Comparison of ENCODE assay signal across 20 cellular contexts in the genomic region with DNA sequence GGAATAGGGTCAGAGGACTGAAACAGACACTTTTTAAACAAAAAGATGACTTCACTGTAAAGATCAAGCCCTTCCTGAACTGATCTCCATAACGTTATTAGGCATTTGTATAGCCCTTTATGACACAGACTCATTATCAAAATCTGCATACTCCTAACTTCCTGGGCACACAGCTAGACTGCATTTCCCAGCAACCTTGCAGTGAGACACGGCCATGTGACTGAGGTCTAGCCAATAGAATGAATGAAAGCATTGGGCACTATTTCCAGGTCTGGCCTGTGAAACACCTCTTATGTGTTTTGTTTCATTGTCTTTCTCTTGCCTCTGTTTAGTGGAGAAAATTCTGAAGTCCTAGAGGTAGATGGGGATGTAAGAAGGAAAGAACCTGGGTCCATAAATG.
DNase-seq lines count a peak whose midpoint lies in the region; ATAC-seq and TF ChIP-seq lines count a peak whose summit lies in the region.
"Had no signal": no experiment of that assay in that cellular context is flagged by ENCODE, and none has a peak within 500 bp of the region (broad histone marks: within the 10 kb centered on the region; RNA-seq: fewer than 3 reads in every experiment).

No MANE protein-coding gene starts in this region.

- TF ChIP-seq CTCF in ascending aorta (IDR thresholded peaks at IDR 0.05): no peak
- TF ChIP-seq CTCF in GM13977 (IDR thresholded peaks at IDR 0.05; ENCODE audit: extremely low read depth, insufficient read depth, missing control alignments): no peak

- H3K36me3 ChIP-seq in ascending aorta (no peaks in the 10 kb centered on the region), aorta (ENCODE audit: control insufficient read depth in 1 of 2, insufficient read depth in 2 of 2, low read length in 1 of 2) (no peaks in the 10 kb centered on the region)
- H3K36me3 ChIP-seq: BE2C had no signal

- no peak for DNase-seq in ascending aorta (ENCODE audit: low spot score in 2 of 2)
- DNase-seq in aorta: no peak
- DNase-seq in amygdala (lab: John Stamatoyannopoulos, UW): no peak
- no peak for DNase-seq in NCI-H1930 (lab: John Stamatoyannopoulos, UW)
- DNase-seq in GM13977 (ENCODE audit: low spot score): no peak
- DNase-seq: ACHN; BE2C; C1 segment of cervical spinal cord; CD4-positive, CD25-positive, alpha-beta regulatory T cell; CD8-positive, alpha-beta memory T cell; COR-L47; DMS 273 treated with DMSO at 0.1 percent for 48 hours; DMS53; DND-41; EL; H9; IMR-90; KG1 had no signal

- in situ Hi-C loops in GM13977 (cut with MboI; ENCODE audit: low pct_unique_long_range_greater_than_20kb, low sequenced_read_pairs, unreplicated experiment): no loop called here

- intact Hi-C loops in ascending aorta (cut with DNase I): no loop called here
- intact Hi-C loops in aorta (cut with DNase I): loop anchor here in 1 of 2 donors (5.0 kb wide), 1 partner anchor 33 kb away; no protein-coding TSS in a partner anchor

- H3K4me3 ChIP-seq in ascending aorta: no peak overlapping the region
- H3K4me3 ChIP-seq in aorta (ENCODE audit: low read length in 2 of 2): no peak overlapping the region

- 61 to 62% methylated on average over 2 of the region's 2 CpGs for WGBS in aorta, 2 donors

- H3K27me3 ChIP-seq in ascending aorta: no peaks in the 10 kb centered on the region
- no peaks in the 10 kb centered on the region for H3K27me3 ChIP-seq in aorta (ENCODE audit: control insufficient read depth in 1 of 2, insufficient read depth in 2 of 2, low read length in 1 of 2)
- H3K27me3 ChIP-seq: BE2C had no signal

- H3K27ac ChIP-seq in ascending aorta: peak overlapping the region; percentile 71 to 74
- peak overlapping the region; percentile 43 to 74 for H3K27ac ChIP-seq in aorta (ENCODE audit: low read depth in 1 of 2, low read length in 2 of 2)

- ATAC-seq in GM18868 (IDR thresholded peaks at IDR 0.05; ENCODE audit: unreplicated experiment) (peak; percentile 44), HG02938 (IDR thresholded peaks at IDR 0.05; ENCODE audit: unreplicated experiment) (peak; percentile 43), aorta (ENCODE audit: low FRiP score) (no peak)

- H3K4me1 ChIP-seq in ascending aorta: peaks cover 19 to 58% of the 10 kb centered on the region in 2 donors
- H3K4me1 ChIP-seq in aorta (ENCODE audit: control insufficient read depth in 1 of 2, insufficient read depth in 2 of 2, low read length in 2 of 2): peaks cover 6 to 21% of the 10 kb centered on the region in 2 donors
- H3K4me1 ChIP-seq: BE2C had no signal

- H3K9me3 ChIP-seq in ascending aorta (no peaks in the 10 kb centered on the region), aorta (ENCODE audit: control insufficient read depth, low read length) (no peaks in the 10 kb centered on the region)
- H3K9me3 ChIP-seq: BE2C had no signal
